ENCODE assay signal across 16 cellular contexts in genomic region chr4:24876431-24876830, GRCh38.
"Had no signal": no experiment of that assay in that cellular context is flagged by ENCODE, and none has a peak within 500 bp of the region (broad histone marks: within the 10 kb centered on the region; RNA-seq: fewer than 3 reads in every experiment).

No MANE protein-coding gene starts in this region.

- ATAC-seq: natural killer cell had no signal

- H3K27ac ChIP-seq: dorsolateral prefrontal cortex, hepatocyte, right atrium auricular region, skin epidermis, stomach, thoracic aorta, transverse colon had no signal

- H3K9me3 ChIP-seq: right atrium auricular region, sigmoid colon, stomach, thoracic aorta, transverse colon had no signal

- H3K4me3 ChIP-seq: dorsolateral prefrontal cortex, hepatocyte, right atrium auricular region, sigmoid colon, skin epidermis, stomach, thoracic aorta, transverse colon had no signal

- H3K36me3 ChIP-seq: transverse colon had no signal

- DNase-seq: cortex of kidney; dorsolateral prefrontal cortex; effector CD8-positive, alpha-beta T cell; foreskin melanocyte; head of caudate nucleus; natural killer cell; posterior cingulate gyrus; sigmoid colon; stimulated activated naive CD4-positive, alpha-beta T cell; stomach; substantia nigra; transverse colon had no signal

- H3K4me1 ChIP-seq: right atrium auricular region, transverse colon had no signal

- H3K27me3 ChIP-seq: dorsolateral prefrontal cortex, hepatocyte, right atrium auricular region, sigmoid colon, stomach, transverse colon had no signal
